1 cellular context compared by ENCODE assay signal in the genomic region with DNA sequence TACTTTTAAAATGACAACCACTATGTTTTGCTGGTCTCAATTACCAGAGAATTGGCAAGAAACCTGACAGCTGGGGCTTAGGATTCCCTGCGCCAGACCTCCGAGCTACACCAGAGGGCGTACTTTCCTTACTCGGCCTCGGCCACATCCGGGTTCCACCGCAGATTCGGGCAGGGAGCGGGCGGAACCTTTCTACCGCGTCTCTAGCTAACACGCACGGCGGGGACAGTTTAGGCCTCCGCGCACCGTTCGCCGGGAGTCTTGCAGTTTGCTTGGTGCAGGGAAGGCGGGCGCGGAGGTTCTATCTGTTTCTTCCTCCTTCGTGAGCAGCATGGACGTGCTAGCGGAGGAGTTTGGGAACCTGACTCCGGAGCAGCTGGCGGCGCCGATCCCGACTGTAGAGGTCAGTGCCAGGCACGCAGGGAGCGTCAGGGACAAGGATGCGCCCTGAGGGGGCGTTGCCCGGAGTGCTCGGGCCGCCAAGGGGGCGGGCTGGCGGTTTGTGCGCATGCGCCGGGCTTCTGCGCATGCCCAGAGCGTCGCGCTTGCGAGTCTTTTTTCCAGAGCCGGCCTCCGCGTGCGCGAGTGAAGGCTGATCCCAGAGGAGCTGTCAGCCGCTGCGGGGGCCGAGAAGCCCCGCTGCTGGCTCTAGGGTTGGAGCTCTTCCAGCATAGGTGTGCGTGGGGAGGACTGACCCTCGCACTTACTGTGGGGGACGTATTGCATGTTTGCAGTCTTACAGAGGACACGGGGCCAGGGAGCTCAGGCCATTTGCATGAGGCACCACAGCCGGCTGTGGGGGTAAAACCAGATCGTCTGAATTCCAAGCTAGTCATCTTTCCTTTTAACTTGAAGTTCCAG.
A peak's percentile ranks its signal among the peaks of the same experiment; 100 is the strongest.
TF ChIP-seq lines count a peak whose summit lies in the region.

Gene POLR3B (plus strand): TSS at position 200 of the 861 bp plus-strand sequence. CDS start 132 bp downstream, at position 332.

TF ChIP-seq in HepG2, 621 proteins besides CTCF, POLR2A, EP300 and RAD21 (continued from another document and continues in another):
- TF ChIP-seq ATF1 (CRISPR knock-in tag; IDR thresholded peaks at IDR 0.05) (0 out of 2 replicates have a peak, but pooled peaks have one; percentile 43), ZNF101 (CRISPR knock-in tag; IDR thresholded peaks at IDR 0.05; ENCODE audit: borderline replicate concordance, low read depth) (0 out of 2 replicates have a peak, but pooled peaks have one; percentile 58), ZNF605 (CRISPR knock-in tag; IDR thresholded peaks at IDR 0.05) (peak; percentile 82), ZNF44 (CRISPR knock-in tag; IDR thresholded peaks at IDR 0.05) (0 out of 2 replicates have a peak, but pooled peaks have one; percentile 51), MTF2 (CRISPR knock-in tag; IDR thresholded peaks at IDR 0.05; ENCODE audit: borderline replicate concordance) (no peak; the same call in 1 of the 2 replicates), TOPORS (CRISPR knock-in tag; IDR thresholded peaks at IDR 0.05) (peak; percentile 84; the same call in 1 of the 2 replicates), ZMAT5 (CRISPR knock-in tag; IDR thresholded peaks at IDR 0.05; ENCODE audit: borderline replicate concordance, low read depth) (no peak), NFE2 (CRISPR knock-in tag; IDR thresholded peaks at IDR 0.05) (no peak), BORCS8-MEF2B (CRISPR knock-in tag; IDR thresholded peaks at IDR 0.05) (peak; percentile 98), SAFB2 (CRISPR knock-in tag; IDR thresholded peaks at IDR 0.05; ENCODE audit: borderline replicate concordance, low read depth) (peak; percentile 89), WIZ (CRISPR knock-in tag; IDR thresholded peaks at IDR 0.05) (0 out of 2 replicates have a peak, but pooled peaks have one; percentile 34), ELK4 (CRISPR knock-in tag; IDR thresholded peaks at IDR 0.05; ENCODE audit: borderline replicate concordance) (no peak), ZNF143 (CRISPR knock-in tag; IDR thresholded peaks at IDR 0.05) (peak; percentile 47; the same call in 1 of the 2 replicates), ZNF619 (CRISPR knock-in tag; IDR thresholded peaks at IDR 0.05) (peak; percentile 87; the same call in 1 of the 2 replicates), ZBTB8A (CRISPR knock-in tag; IDR thresholded peaks at IDR 0.05; ENCODE audit: borderline replicate concordance, low read depth) (peak; percentile 54; the same call in 1 of the 2 replicates), ZNF644 (CRISPR knock-in tag; IDR thresholded peaks at IDR 0.05; ENCODE audit: low read depth) (no peak), KDM6A (CRISPR knock-in tag; IDR thresholded peaks at IDR 0.05; ENCODE audit: low read depth) (no peak; the same call in 1 of the 2 replicates), ZKSCAN1 (IDR thresholded peaks at IDR 0.05; ENCODE audit: low read length) (no peak), U2AF1 (optimal IDR thresholded peaks at IDR 0.05; ENCODE audit: low read depth, low read length) (no peak), ZNF350 (CRISPR knock-in tag; IDR thresholded peaks at IDR 0.05; ENCODE audit: borderline replicate concordance, low read depth) (peak; percentile 98), HES4 (CRISPR knock-in tag; IDR thresholded peaks at IDR 0.05; ENCODE audit: borderline replicate concordance) (peak; percentile 91), SMARCE1 (IDR thresholded peaks at IDR 0.05; ENCODE audit: borderline replicate concordance) (no peak), MIER3 (CRISPR knock-in tag; IDR thresholded peaks at IDR 0.05; ENCODE audit: borderline replicate concordance) (peak; percentile 93), ZNF329 (CRISPR knock-in tag; IDR thresholded peaks at IDR 0.05; ENCODE audit: low read depth) (0 out of 2 replicates have a peak, but pooled peaks have one; percentile 74), ZC3H13 (CRISPR knock-in tag; IDR thresholded peaks at IDR 0.05) (peak; percentile 65), MZF1 (CRISPR knock-in tag; IDR thresholded peaks at IDR 0.05; ENCODE audit: borderline replicate concordance) (no peak), ZNF607 (CRISPR knock-in tag; IDR thresholded peaks at IDR 0.05; ENCODE audit: borderline replicate concordance) (peak; percentile 80; the same call in 1 of the 2 replicates), FOSL1 (CRISPR knock-in tag; IDR thresholded peaks at IDR 0.05; ENCODE audit: borderline replicate concordance) (0 out of 2 replicates have a peak, but pooled peaks have one; percentile 14), KDM4B (CRISPR knock-in tag; IDR thresholded peaks at IDR 0.05) (0 out of 2 replicates have a peak, but pooled peaks have one; percentile 86), ZBTB7A (CRISPR knock-in tag; IDR thresholded peaks at IDR 0.05) (no peak), CENPT (CRISPR knock-in tag; IDR thresholded peaks at IDR 0.05; ENCODE audit: low read depth) (no peak; the same call in 1 of the 2 replicates), NRL (CRISPR knock-in tag; IDR thresholded peaks at IDR 0.05; ENCODE audit: borderline replicate concordance) (peak; percentile 91; the same call in 1 of the 2 replicates), ZNF205 (CRISPR knock-in tag; IDR thresholded peaks at IDR 0.05) (peak; percentile 84; the same call in 1 of the 2 replicates)
- TF ChIP-seq, protein P1, sequence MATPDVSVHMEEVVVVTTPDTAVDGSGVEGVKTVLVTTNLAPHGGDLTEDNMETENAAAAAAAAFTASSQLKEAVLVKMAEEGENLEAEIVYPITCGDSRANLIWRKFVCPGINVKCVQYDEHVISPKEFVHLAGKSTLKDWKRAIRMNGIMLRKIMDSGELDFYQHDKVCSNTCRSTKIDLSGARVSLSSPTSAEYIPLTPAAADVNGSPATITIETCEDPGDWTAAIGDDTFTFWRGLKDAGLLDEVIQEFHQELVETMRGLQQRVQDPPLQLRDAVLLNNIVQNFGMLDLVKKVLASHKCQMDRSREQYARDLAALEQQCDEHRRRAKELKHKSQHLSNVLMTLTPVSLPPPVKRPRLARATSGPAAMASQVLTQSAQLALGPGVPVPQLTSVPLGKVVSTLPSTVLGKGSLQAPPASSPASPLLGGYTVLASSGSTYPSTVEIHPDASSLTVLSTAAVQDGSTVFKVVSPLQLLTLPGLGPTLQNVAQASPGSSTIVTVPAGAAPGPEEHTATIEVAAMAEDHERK (CRISPR knock-in tag; IDR thresholded peaks at IDR 0.05; ENCODE audit: low read depth): peak; percentile 77
- TF ChIP-seq, protein P2, sequence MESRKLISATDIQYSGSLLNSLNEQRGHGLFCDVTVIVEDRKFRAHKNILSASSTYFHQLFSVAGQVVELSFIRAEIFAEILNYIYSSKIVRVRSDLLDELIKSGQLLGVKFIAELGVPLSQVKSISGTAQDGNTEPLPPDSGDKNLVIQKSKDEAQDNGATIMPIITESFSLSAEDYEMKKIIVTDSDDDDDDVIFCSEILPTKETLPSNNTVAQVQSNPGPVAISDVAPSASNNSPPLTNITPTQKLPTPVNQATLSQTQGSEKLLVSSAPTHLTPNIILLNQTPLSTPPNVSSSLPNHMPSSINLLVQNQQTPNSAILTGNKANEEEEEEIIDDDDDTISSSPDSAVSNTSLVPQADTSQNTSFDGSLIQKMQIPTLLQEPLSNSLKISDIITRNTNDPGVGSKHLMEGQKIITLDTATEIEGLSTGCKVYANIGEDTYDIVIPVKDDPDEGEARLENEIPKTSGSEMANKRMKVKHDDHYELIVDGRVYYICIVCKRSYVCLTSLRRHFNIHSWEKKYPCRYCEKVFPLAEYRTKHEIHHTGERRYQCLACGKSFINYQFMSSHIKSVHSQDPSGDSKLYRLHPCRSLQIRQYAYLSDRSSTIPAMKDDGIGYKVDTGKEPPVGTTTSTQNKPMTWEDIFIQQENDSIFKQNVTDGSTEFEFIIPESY (CRISPR knock-in tag; IDR thresholded peaks at IDR 0.05): peak; percentile 64
- TF ChIP-seq, protein P3, sequence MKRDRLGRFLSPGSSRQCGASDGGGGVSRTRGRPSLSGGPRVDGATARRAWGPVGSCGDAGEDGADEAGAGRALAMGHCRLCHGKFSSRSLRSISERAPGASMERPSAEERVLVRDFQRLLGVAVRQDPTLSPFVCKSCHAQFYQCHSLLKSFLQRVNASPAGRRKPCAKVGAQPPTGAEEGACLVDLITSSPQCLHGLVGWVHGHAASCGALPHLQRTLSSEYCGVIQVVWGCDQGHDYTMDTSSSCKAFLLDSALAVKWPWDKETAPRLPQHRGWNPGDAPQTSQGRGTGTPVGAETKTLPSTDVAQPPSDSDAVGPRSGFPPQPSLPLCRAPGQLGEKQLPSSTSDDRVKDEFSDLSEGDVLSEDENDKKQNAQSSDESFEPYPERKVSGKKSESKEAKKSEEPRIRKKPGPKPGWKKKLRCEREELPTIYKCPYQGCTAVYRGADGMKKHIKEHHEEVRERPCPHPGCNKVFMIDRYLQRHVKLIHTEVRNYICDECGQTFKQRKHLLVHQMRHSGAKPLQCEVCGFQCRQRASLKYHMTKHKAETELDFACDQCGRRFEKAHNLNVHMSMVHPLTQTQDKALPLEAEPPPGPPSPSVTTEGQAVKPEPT (CRISPR knock-in tag; IDR thresholded peaks at IDR 0.05; ENCODE audit: low read depth): peak; percentile 93
- TF ChIP-seq, protein P4, sequence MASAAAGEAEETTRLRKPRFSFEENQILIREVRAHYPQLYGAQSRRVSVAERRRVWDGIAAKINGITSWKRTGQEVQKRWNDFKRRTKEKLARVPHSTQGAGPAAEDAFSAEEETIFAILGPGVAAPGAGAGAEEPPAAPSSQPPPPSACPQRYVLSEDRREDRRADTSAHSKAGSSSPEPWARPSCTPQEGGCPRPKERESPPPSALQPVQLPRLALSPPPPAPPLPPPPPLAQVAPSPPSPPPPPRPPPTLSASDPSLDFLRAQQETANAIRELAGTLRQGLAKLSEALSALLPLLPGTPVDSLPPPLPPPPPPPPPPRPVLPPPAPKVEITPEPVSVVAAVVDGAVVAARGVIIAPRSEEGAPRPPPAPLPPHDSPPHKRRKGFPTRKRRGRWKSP (CRISPR knock-in tag; IDR thresholded peaks at IDR 0.05): peak; percentile 78
- TF ChIP-seq, protein P5, sequence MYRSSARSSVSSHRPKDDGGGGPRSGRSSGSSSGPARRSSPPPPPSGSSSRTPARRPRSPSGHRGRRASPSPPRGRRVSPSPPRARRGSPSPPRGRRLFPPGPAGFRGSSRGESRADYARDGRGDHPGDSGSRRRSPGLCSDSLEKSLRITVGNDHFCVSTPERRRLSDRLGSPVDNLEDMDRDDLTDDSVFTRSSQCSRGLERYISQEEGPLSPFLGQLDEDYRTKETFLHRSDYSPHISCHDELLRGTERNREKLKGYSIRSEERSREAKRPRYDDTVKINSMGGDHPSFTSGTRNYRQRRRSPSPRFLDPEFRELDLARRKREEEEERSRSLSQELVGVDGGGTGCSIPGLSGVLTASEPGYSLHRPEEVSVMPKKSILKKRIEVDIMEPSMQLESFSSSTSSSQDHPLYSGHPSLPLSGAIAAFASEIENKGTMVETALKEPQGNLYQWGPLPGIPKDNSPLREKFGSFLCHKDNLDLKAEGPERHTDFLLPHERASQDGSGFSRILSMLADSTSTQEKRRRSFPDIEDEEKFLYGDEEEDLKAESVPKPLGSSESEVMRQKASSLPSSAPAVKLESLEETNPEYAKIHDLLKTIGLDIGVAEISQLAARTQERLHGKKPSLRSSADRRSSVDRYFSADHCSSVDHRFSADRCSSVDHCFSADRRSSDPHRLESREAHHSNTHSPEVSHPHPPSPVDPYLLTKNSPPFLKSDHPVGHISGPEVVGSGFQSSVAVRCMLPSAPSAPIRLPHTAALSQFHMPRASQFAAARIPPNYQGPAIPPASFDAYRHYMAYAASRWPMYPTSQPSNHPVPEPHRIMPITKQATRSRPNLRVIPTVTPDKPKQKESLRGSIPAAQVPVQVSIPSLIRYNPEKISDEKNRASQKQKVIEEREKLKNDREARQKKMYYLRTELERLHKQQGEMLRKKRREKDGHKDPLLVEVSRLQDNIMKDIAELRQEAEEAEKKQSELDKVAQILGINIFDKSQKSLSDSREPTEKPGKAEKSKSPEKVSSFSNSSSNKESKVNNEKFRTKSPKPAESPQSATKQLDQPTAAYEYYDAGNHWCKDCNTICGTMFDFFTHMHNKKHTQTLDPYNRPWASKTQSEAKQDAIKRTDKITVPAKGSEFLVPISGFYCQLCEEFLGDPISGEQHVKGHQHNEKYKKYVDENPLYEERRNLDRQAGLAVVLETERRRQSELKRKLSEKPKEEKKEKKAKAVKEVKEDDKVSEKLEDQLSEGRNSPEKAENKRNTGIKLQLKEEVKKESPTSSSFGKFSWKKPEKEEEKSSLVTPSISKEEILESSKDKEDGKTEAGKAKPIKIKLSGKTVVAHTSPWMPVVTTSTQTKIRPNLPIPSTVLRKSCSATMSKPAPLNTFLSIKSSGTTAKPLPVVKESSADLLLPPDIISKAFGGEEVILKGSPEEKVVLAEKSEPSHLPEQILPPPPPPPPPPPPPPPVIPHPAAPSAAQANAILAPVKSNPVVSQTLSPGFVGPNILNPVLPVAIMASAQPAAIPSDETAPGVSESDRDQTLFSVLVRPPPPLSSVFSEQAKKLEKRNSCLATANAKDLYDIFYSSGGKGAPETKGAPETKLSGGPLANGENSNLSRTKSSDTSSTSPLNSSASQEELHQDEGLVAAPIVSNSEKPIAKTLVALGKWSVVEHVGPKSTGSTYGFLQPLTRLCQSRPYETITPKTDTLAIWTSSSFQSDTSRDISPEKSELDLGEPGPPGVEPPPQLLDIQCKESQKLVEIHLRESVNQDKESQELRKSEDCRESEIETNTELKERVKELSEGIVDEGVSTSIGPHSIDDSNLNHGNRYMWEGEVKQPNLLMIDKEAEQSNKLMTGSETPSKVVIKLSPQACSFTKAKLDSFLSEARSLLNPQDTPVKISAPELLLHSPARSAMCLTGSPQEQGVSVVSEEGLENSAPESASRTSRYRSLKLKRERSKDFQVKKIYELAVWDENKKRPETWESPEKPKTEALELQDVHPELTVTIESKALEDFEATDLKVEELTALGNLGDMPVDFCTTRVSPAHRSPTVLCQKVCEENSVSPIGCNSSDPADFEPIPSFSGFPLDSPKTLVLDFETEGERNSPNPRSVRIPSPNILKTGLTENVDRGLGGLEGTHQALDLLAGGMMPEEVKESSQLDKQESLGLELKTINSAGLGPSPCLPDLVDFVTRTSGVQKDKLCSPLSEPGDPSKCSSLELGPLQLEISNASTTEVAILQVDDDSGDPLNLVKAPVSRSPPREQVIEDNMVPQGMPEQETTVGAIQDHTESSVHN (CRISPR knock-in tag; IDR thresholded peaks at IDR 0.05): peak; percentile 96; the same call in 1 of the 2 replicates
